ENCODE assay signal across 8 cellular contexts in genomic region chr3:121654493-121655385, GRCh38.
DNase-seq lines count a peak whose midpoint lies in the region; ATAC-seq and TF ChIP-seq lines count a peak whose summit lies in the region.

No MANE protein-coding gene starts in this region.

- TF ChIP-seq CTCF in GM13977 (IDR thresholded peaks at IDR 0.05; ENCODE audit: extremely low read depth, insufficient read depth, missing control alignments) = no peak

- ATAC-seq in GM19463 (IDR thresholded peaks at IDR 0.05; ENCODE audit: unreplicated experiment) = peak; percentile 87
- ATAC-seq in HG03354 (IDR thresholded peaks at IDR 0.05; ENCODE audit: poor library complexity, severe bottlenecking, unreplicated experiment) = peak; percentile 70

- peak overlapping the region; percentile 41 for H3K27ac ChIP-seq in effector memory CD4-positive, alpha-beta T cell (ENCODE audit: insufficient read depth, low read length, poor library complexity, severe bottlenecking)

- H3K9me3 ChIP-seq in effector memory CD4-positive, alpha-beta T cell (ENCODE audit: control insufficient read depth, low read length) = no peaks in the 10 kb centered on the region

- H3K36me3 ChIP-seq in effector memory CD4-positive, alpha-beta T cell (ENCODE audit: control insufficient read depth, insufficient read depth, low read length) = peaks cover 45% of the 10 kb centered on the region

- no peak overlapping the region for H3K4me3 ChIP-seq in effector memory CD4-positive, alpha-beta T cell (ENCODE audit: insufficient read depth, low read depth, low read length, poor library complexity, severe bottlenecking)

- H3K4me1 ChIP-seq in effector memory CD4-positive, alpha-beta T cell (ENCODE audit: control insufficient read depth, insufficient read depth, low read length, poor library complexity, severe bottlenecking) = peaks cover 38% of the 10 kb centered on the region

- peak; percentile 27 for DNase-seq in GM13977 (ENCODE audit: low spot score)
- DNase-seq in effector memory CD4-positive, alpha-beta T cell = no peak
- DNase-seq in inferior parietal cortex (ENCODE audit: extremely low spot score) = no peak
- no peak for DNase-seq in stimulated activated CD4-positive, alpha-beta T cell treated with anti-CD3 and anti-CD28 coated beads, Interleukin-2, amount 100 ng/mL, for 48 hours
- no peak for DNase-seq in cortex of kidney (lab: John Stamatoyannopoulos, UW)
- no peak for DNase-seq in activated effector memory CD4-positive, alpha-beta T cell treated with anti-CD3 and anti-CD28 coated beads, Interleukin-2, amount 50 U/mL, for 16 hours

- in situ Hi-C loops in GM13977 (cut with MboI; ENCODE audit: low pct_unique_long_range_greater_than_20kb, low sequenced_read_pairs, unreplicated experiment) = no loop called here

- H3K27me3 ChIP-seq in effector memory CD4-positive, alpha-beta T cell (replicated peaks; ENCODE audit: control insufficient read depth, insufficient read depth, low read length, poor library complexity, severe bottlenecking) = no peaks in the 10 kb centered on the region
